In genomic region chr11:7638710-7639642, GRCh38 we compare ENCODE assay signal across 10 cellular contexts. TPM values are rescaled to one million over a fixed set of nuclear protein-coding genes. Genes with fewer than 3 reads are reported as not detected.
DNase-seq lines count a peak whose midpoint lies in the region; ATAC-seq lines count a peak whose summit lies in the region.
"Had no signal": no experiment of that assay in that cellular context is flagged by ENCODE, and none has a peak within 500 bp of the region (broad histone marks: within the 10 kb centered on the region; RNA-seq: fewer than 3 reads in every experiment).

No MANE protein-coding gene starts in this region.

- intact Hi-C loops in Right ventricle myocardium superior (cut with DNase I) = no loop called here

- ATAC-seq in HG03175 (IDR thresholded peaks at IDR 0.05; ENCODE audit: unreplicated experiment) (peak; percentile 61), Right ventricle myocardium superior (ENCODE audit: poor library complexity) (peak; percentile 75)
- ATAC-seq: A549 had no signal

- peak; percentile 3 for DNase-seq in activated CD8-positive, alpha-beta memory T cell treated with anti-CD3 and anti-CD28 coated beads, Interleukin-2, amount 50 U/mL, for 48 hours
- no peak for DNase-seq in activated CD8-positive, alpha-beta memory T cell treated with anti-CD3 and anti-CD28 coated beads, Interleukin-2, amount 50 U/mL, for 4 hours
- DNase-seq in Right ventricle myocardium superior = peak; percentile 58
- DNase-seq in ureter (ENCODE audit: low spot score) = peak; percentile 33
- DNase-seq in globus pallidus (ENCODE audit: low spot score) = no peak
- DNase-seq in NCI-H1694 treated with DMSO at 0.1 percent for 48 hours (lab: John Stamatoyannopoulos, UW) = no peak
- no peak for DNase-seq in NCI-H2081 treated with DMSO at 0.1 percent for 48 hours (lab: John Stamatoyannopoulos, UW)
- DNase-seq: H7 had no signal

RNA-seq across cellular contexts. Expression of gene CYB5R2, which starts 34.3 kb away (rescaled TPM):
- total RNA-seq in Right ventricle myocardium superior (1.0 TPM), ureter (28.4 TPM)

Comparison
In these comparisons a context has a peak if more than half of its experiments do, and no peak if none do; other contexts are left out.
1. DNase-seq: peak in activated CD8-positive, alpha-beta memory T cell treated with anti-CD3 and anti-CD28 coated beads, Interleukin-2, amount 50 U/mL, for 48 hours (single experiment), Right ventricle myocardium superior (single experiment) and ureter (single experiment); none in activated CD8-positive, alpha-beta memory T cell treated with anti-CD3 and anti-CD28 coated beads, Interleukin-2, amount 50 U/mL, for 4 hours (single experiment), globus pallidus (single experiment), NCI-H1694 treated with DMSO at 0.1 percent for 48 hours (single experiment) and NCI-H2081 treated with DMSO at 0.1 percent for 48 hours (single experiment).
2. RNA of gene CYB5R2, which starts 34.3 kb away (total RNA-seq): 28.4 TPM in ureter (single experiment); 1.0 TPM in Right ventricle myocardium superior (single experiment); every median in the first group is over 10 times any median in the second.